ENCODE assay signal across 26 cellular contexts in the genomic region with DNA sequence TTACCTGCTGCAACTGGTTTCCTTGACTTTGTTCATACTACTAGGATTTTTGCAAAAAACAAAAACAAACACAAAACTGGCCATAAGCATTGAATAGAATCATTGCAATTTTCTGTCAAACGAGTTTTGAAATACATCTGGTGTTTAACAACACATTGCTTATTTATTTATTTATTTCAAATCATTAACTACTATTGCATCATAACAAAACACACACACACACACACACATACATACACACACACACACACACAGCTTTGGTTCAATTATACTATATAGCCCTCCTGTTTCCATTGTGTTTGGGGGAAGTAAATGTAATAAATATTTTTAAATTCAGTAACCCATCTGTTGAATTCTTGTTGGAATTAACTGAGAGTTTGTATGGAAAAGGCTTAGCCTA. TPM values are rescaled to one million over a fixed set of nuclear protein-coding genes. Genes with fewer than 3 reads are reported as not detected.
DNase-seq lines count a peak whose midpoint lies in the region; FAIRE-seq and TF ChIP-seq lines count a peak whose summit lies in the region.
"Had no signal": no experiment of that assay in that cellular context is flagged by ENCODE, and none has a peak within 500 bp of the region (broad histone marks: within the 10 kb centered on the region; RNA-seq: fewer than 3 reads in every experiment).

No MANE protein-coding gene starts in this region.

- H2BK20ac ChIP-seq in H1 (ENCODE audit: low read length), result no peak overlapping the region

- WGBS in H1 (ENCODE audit: extremely low coverage in 1 of 2, insufficient coverage in 1 of 2, insufficient read length in 1 of 2, insufficient replicate concordance in 2 of 2, low coverage in 1 of 2, low lambda C conversion rate in 2 of 2, missing lambda C conversion rate in 1 of 2), 2 experiments, result 69% methylated on average over 1 of the region's 1 CpG; no CpG with 5 or more reads in 1 of the 2 experiments

- no peak overlapping the region for H3K18ac ChIP-seq in H1 (ENCODE audit: extremely low read depth, low read length)

- no peak overlapping the region for H2BK12ac ChIP-seq in H1 (ENCODE audit: low read depth, low read length)

- TF ChIP-seq CTCF in H1 (IDR thresholded peaks at IDR 0.05; ENCODE audit: control extremely low read depth in 1 of 3, insufficient read depth in 1 of 3, low read depth in 1 of 3, low read length in 3 of 3) (no peak), coronary artery (IDR thresholded peaks at IDR 0.05) (no peak)

- no peak overlapping the region for H2BK5ac ChIP-seq in H1 (ENCODE audit: low read depth, low read length)

- H3K4me3 ChIP-seq in H1 (ENCODE audit: extremely low read depth in 1 of 4, insufficient read depth in 2 of 4, low read depth in 3 of 4, low read length in 4 of 4) (no peak overlapping the region), coronary artery (no peak overlapping the region)
- H3K4me3 ChIP-seq: A549; BLaER1 treated with 17β-estradiol and CSF1 and Interleukin-3, amounts not matched to agents 10 nM and 100 nM had no signal

- H3K79me1 ChIP-seq in H1 (ENCODE audit: low read depth, low read length), result no peaks in the 10 kb centered on the region; the same call in 1 of the 2 replicates

- no peak overlapping the region for H3K23ac ChIP-seq in H1 (ENCODE audit: insufficient read length)

- no peaks in the 10 kb centered on the region for H3K36me3 ChIP-seq in H1 (ENCODE audit: control insufficient read depth in 2 of 4, insufficient read depth in 4 of 4, low read length in 3 of 4)

- no peak overlapping the region for H2AFZ ChIP-seq in H1 (ENCODE audit: low read length)

- H2AK5ac ChIP-seq in H1 (ENCODE audit: low read depth, low read length), result no peak overlapping the region

- H4K5ac ChIP-seq in H1 (ENCODE audit: insufficient read length, low read depth, low read length), result no peak overlapping the region

- no peaks in the 10 kb centered on the region for H3K79me2 ChIP-seq in H1 (ENCODE audit: control insufficient read depth in 1 of 2, insufficient read depth in 2 of 2, low read length in 2 of 2)

- DNase-seq in DMS53 (lab: John Stamatoyannopoulos, UW) (peak; percentile 15), DMS53 treated with DMSO at 0.1 percent for 48 hours (lab: John Stamatoyannopoulos, UW; ENCODE audit: unreplicated experiment) (no peak), H1 (ENCODE audit: low read depth in 1 of 2, low spot score in 2 of 2) (no peak), coronary artery (ENCODE audit: low spot score) (no peak), GDM1 (lab: John Stamatoyannopoulos, UW) (no peak)
- DNase-seq: AML-193; CD4-positive, alpha-beta memory T cell; CD4-positive, CD25-positive, alpha-beta regulatory T cell; CD8-positive, alpha-beta memory T cell; COR-L47; DMS 273 treated with DMSO at 0.1 percent for 48 hours; DMS153; DMS79; DND-41; EL; GF-D8 had no signal

- no peaks in the 10 kb centered on the region for H3K23me2 ChIP-seq in H1 (ENCODE audit: low read depth, low read length)

- H3K4me2 ChIP-seq in H1 (ENCODE audit: insufficient read depth in 1 of 2, low read depth in 2 of 2, low read length in 2 of 2), result no peak overlapping the region
- H3K4me2 ChIP-seq: A549; BLaER1 treated with 17β-estradiol and CSF1 and Interleukin-3, amounts not matched to agents 10 nM and 100 nM had no signal

- no peak for TF ChIP-seq EP300 in H1 (IDR thresholded peaks at IDR 0.05; ENCODE audit: borderline replicate concordance in 1 of 2, low read depth in 2 of 2, low read length in 2 of 2)

- no peak overlapping the region for H3K4ac ChIP-seq in H1 (replicated peaks; ENCODE audit: insufficient read length, low read depth, low read length)

- no peak overlapping the region for H3K27ac ChIP-seq in H1 (ENCODE audit: low read depth, low read length)
- no peak overlapping the region for H3K27ac ChIP-seq in coronary artery
- H3K27ac ChIP-seq: 22Rv1; A549; BLaER1 treated with 17β-estradiol and CSF1 and Interleukin-3, amounts not matched to agents 10 nM and 100 nM had no signal

- no peak for FAIRE-seq in H1 (lab: Jason Lieb, UNC)
- FAIRE-seq: A549, GM12891, GM19239 had no signal

- H4K20me1 ChIP-seq in H1 (replicated peaks in 1 of 2; ENCODE audit: control insufficient read depth in 1 of 2, insufficient read depth in 2 of 2, low read length in 2 of 2), result no peaks in the 10 kb centered on the region

- no peak overlapping the region for H3K56ac ChIP-seq in H1 (replicated peaks; ENCODE audit: insufficient read length, low read depth, low read length)

- no peak overlapping the region for H3K14ac ChIP-seq in H1 (ENCODE audit: insufficient read length)

- H3K9me3 ChIP-seq in H1 (ENCODE audit: insufficient read depth in 2 of 2, low read depth in 1 of 2, low read length in 1 of 2), result no peaks in the 10 kb centered on the region
- H3K9me3 ChIP-seq: A549 had no signal

- no peak overlapping the region for H4K8ac ChIP-seq in H1 (ENCODE audit: extremely low read depth, insufficient read depth, low read length)

- no peak overlapping the region for H4K91ac ChIP-seq in H1 (replicated peaks; ENCODE audit: insufficient read length, low read length)

- TF ChIP-seq RAD21 in H1 (IDR thresholded peaks at IDR 0.05 in 1 of 2, conservative IDR thresholded peaks at IDR 0.05 in 1 of 2; ENCODE audit: low read depth in 2 of 2, low read length in 2 of 2), result no peak

- TF ChIP-seq POLR2A in H1 (IDR thresholded peaks at IDR 0.05; ENCODE audit: control extremely low read depth in 1 of 2, low read depth in 2 of 2, low read length in 2 of 2), result no peak

- no peak overlapping the region for H2BK120ac ChIP-seq in H1 (replicated peaks; ENCODE audit: low read depth, low read length)

- no peak overlapping the region for H2BK15ac ChIP-seq in H1 (ENCODE audit: low read length)

- H3K9ac ChIP-seq in H1 (replicated peaks in 1 of 4; ENCODE audit: extremely low read depth in 1 of 4, low read depth in 3 of 4, low read length in 3 of 4), result no peak overlapping the region
- H3K9ac ChIP-seq: BLaER1 treated with 17β-estradiol and CSF1 and Interleukin-3, amounts not matched to agents 10 nM and 100 nM had no signal

- H3K27me3 ChIP-seq in H1 (replicated peaks in 1 of 4; ENCODE audit: control insufficient read depth in 3 of 4, extremely low read depth in 1 of 4, insufficient read depth in 3 of 4, low read length in 3 of 4), result peaks cover 0 to 1% (median 0%) of the 10 kb centered on the region in 4 experiments; a peak in 1 of 7 replicates
- H3K27me3 ChIP-seq: BLaER1 treated with 17β-estradiol and CSF1 and Interleukin-3, amounts not matched to agents 10 nM and 100 nM had no signal

- POLR2A ChIA-PET in H1 (lab: Charles Lee; ENCODE audit: partially characterized antibody), result no interaction called here

- CTCF ChIA-PET in H1 (lab: Charles Lee; ENCODE audit: partially characterized antibody), result interaction anchor here (0.6 to 0.7 kb wide), 2 partner anchors 12 to 23 kb away, joined by 3 to 4 read pairs; no protein-coding TSS in a partner anchor

- H3K4me1 ChIP-seq in H1 (replicated peaks in 1 of 4; ENCODE audit: control insufficient read depth in 3 of 4, insufficient read depth in 4 of 4, low read length in 3 of 4), result peaks cover 5 to 14% (median 10%) of the 10 kb centered on the region in 4 experiments; a peak in 6 of 7 replicates
- H3K4me1 ChIP-seq: A549 had no signal

TF ChIP-seq in H1, 55 proteins besides CTCF, POLR2A, EP300 and RAD21:
- peak; percentile 66; the same call in 1 of the 2 replicates for TF ChIP-seq CEBPB (IDR thresholded peaks at IDR 0.05; ENCODE audit: low read depth, low read length)
- TF ChIP-seq, protein P1, sequence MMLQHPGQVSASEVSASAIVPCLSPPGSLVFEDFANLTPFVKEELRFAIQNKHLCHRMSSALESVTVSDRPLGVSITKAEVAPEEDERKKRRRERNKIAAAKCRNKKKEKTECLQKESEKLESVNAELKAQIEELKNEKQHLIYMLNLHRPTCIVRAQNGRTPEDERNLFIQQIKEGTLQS (IDR thresholded peaks at IDR 0.05; ENCODE audit: insufficient read depth, low read depth, low read length), result no peak

RNA-seq across cellular contexts. Expression of a gene that starts 43.8 kb away (rescaled TPM):
- total RNA-seq in H1 (2021; fragmentation: NEBNext Ultra II Directional; extraction: Animal tissue kit (Norgen Biotek cat#: 25700)), result 4.3 and 5.0 TPM in 2 replicates
- polyA plus RNA-seq in H1 (2011; rRNA removed), result 4.2 and 6.0 TPM in 2 replicates
- 2.4 TPM for polyA plus RNA-seq in H1 (2011; cell fraction: cytosol; rRNA removed)
- 12.3 TPM for polyA plus RNA-seq in H1 (2011; cell fraction: nucleus; rRNA removed)
- 2.5 to 3.3 TPM (median 3.2 TPM) in 4 replicates for polyA plus RNA-seq in H1 (2012, experiment 1 of 2)
- 1.1 TPM for polyA plus RNA-seq in H1 (2012, experiment 2 of 2)
- polyA plus RNA-seq in H1 (2013, experiment 1 of 2), result 2.6 TPM
- 2.7 TPM for polyA plus RNA-seq in H1 (2013, experiment 2 of 2)
- 8.0 and 10.3 TPM in 2 replicates for polyA minus RNA-seq in H1 (2011; rRNA and poly(A)+ RNA removed)
- 4.4 TPM for polyA minus RNA-seq in H1 (2011; cell fraction: cytosol; rRNA and poly(A)+ RNA removed)
- 77.4 TPM for polyA minus RNA-seq in H1 (2011; cell fraction: nucleus; rRNA and poly(A)+ RNA removed)
- total RNA-seq: B cell; CD4-positive, alpha-beta memory T cell; CD4-positive, CD25-positive, alpha-beta regulatory T cell; CD8-positive, alpha-beta memory T cell; Daoy; G401 had no signal
- polyA plus RNA-seq: A549; BJ; CD14-positive monocyte; CD4-positive, alpha-beta memory T cell; CD4-positive, CD25-positive, alpha-beta regulatory T cell; CD8-positive, alpha-beta memory T cell had no signal
